In genomic region chr22:42949159-42949558, GRCh38 we compare ENCODE assay signal across 13 cellular contexts.
DNase-seq lines count a peak whose midpoint lies in the region; FAIRE-seq and TF ChIP-seq lines count a peak whose summit lies in the region.
"Had no signal": no experiment of that assay in that cellular context is flagged by ENCODE, and none has a peak within 500 bp of the region (broad histone marks: within the 10 kb centered on the region; RNA-seq: fewer than 3 reads in every experiment).

No MANE protein-coding gene starts in this region.

- FAIRE-seq in bronchial epithelial cell (lab: Jason Lieb, UNC) = no peak
- FAIRE-seq: islet of Langerhans had no signal

- no peaks in the 10 kb centered on the region for H3K9me2 ChIP-seq in hepatocyte (replicated peaks; ENCODE audit: insufficient read depth)

- TF ChIP-seq POLR2A in suprapubic skin (IDR thresholded peaks at IDR 0.05) = no peak

- H4K20me1 ChIP-seq in hepatocyte (ENCODE audit: insufficient read depth, poor library complexity, severe bottlenecking) = peaks cover 19% of the 10 kb centered on the region

- no peak for TF ChIP-seq EP300 in suprapubic skin (IDR thresholded peaks at IDR 0.05)

- H3K27ac ChIP-seq in hepatocyte = peak overlapping the region; percentile 78
- H3K27ac ChIP-seq in suprapubic skin = no peak overlapping the region
- H3K27ac ChIP-seq: 22Rv1 had no signal

- in situ Hi-C loops in HAP-1 (cut with MboI; ENCODE audit: low sequenced_read_pairs) = no loop called here

- WGBS in hepatocyte (ENCODE audit: low lambda C conversion rate, missing lambda C conversion rate) = 95% methylated on average over 6 of the region's 6 CpGs
- 51% methylated on average over 6 of the region's 6 CpGs for WGBS in suprapubic skin

- DNase-seq in DMS 273 (lab: John Stamatoyannopoulos, UW; ENCODE audit: unreplicated experiment) (peak; percentile 19), DMS 273 treated with DMSO at 0.1 percent for 48 hours (lab: John Stamatoyannopoulos, UW) (no peak), bronchial epithelial cell (ENCODE audit: low read depth) (peak; percentile 70), hepatocyte (ENCODE audit: low spot score) (no peak), suprapubic skin (ENCODE audit: low spot score in 2 of 2) (peak; percentile 62 to 82), BE2C (no peak), HAP-1 (ENCODE audit: low spot score in 2 of 2) (no peak)
- DNase-seq in activated CD4-positive, CD25-positive, alpha-beta regulatory T cell (lab: John Stamatoyannopoulos, UW) = no peak
- DNase-seq: activated T-cell treated with anti-CD3 and anti-CD28 coated beads, Interleukin-2, amount 50 U/mL, for 4 hours; NK-92 treated with Interleukin-12 subunit alpha and Interleukin-12 subunit beta, amount 100 ng/mL, for 24 hours; retina had no signal

- no peak for TF ChIP-seq CTCF in bronchial epithelial cell (IDR thresholded peaks at IDR 0.05; ENCODE audit: insufficient read depth, low read length, severe bottlenecking)
- no peak for TF ChIP-seq CTCF in hepatocyte (IDR thresholded peaks at IDR 0.05; ENCODE audit: poor library complexity)
- TF ChIP-seq CTCF in suprapubic skin (IDR thresholded peaks at IDR 0.05) = no peak
- no peak for TF ChIP-seq CTCF in BE2C (IDR thresholded peaks at IDR 0.05; ENCODE audit: low read depth, low read length)

- H3K27me3 ChIP-seq in bronchial epithelial cell (ENCODE audit: control insufficient read depth, insufficient read depth, low read length) (no peaks in the 10 kb centered on the region), hepatocyte (no peaks in the 10 kb centered on the region), suprapubic skin (no peaks in the 10 kb centered on the region), BE2C (no peaks in the 10 kb centered on the region), HAP-1 (ENCODE audit: low read depth) (no peaks in the 10 kb centered on the region)

- H2AFZ ChIP-seq in hepatocyte = no peak overlapping the region

- H3K4me3 ChIP-seq in bronchial epithelial cell (ENCODE audit: low read depth, low read length) (no peak overlapping the region), hepatocyte (no peak overlapping the region), suprapubic skin (no peak overlapping the region), BE2C (ENCODE audit: low read depth, low read length) (no peak overlapping the region), HAP-1 (no peak overlapping the region)

- H3K9me3 ChIP-seq in hepatocyte (ENCODE audit: low read depth) = no peaks in the 10 kb centered on the region
- H3K9me3 ChIP-seq in suprapubic skin = no peaks in the 10 kb centered on the region
- no peaks in the 10 kb centered on the region for H3K9me3 ChIP-seq in BE2C
- no peaks in the 10 kb centered on the region for H3K9me3 ChIP-seq in HAP-1

- H3K4me1 ChIP-seq in hepatocyte (ENCODE audit: insufficient read depth) (peaks cover 64% of the 10 kb centered on the region), suprapubic skin (peaks cover 58% of the 10 kb centered on the region), BE2C (peaks cover 6% of the 10 kb centered on the region), HAP-1 (peaks cover 9% of the 10 kb centered on the region; the same call in 1 of the 2 replicates)

- peaks cover 97% of the 10 kb centered on the region for H3K79me2 ChIP-seq in hepatocyte

- no peak overlapping the region for H3K4me2 ChIP-seq in hepatocyte

- no peaks in the 10 kb centered on the region for H3K36me3 ChIP-seq in bronchial epithelial cell (ENCODE audit: control insufficient read depth, insufficient read depth, low read length)
- H3K36me3 ChIP-seq in hepatocyte (replicated peaks; ENCODE audit: insufficient read depth, low read depth) = no peaks in the 10 kb centered on the region
- H3K36me3 ChIP-seq in suprapubic skin = no peaks in the 10 kb centered on the region
- H3K36me3 ChIP-seq in BE2C = peaks cover 4% of the 10 kb centered on the region; the same call in 1 of the 2 replicates
- H3K36me3 ChIP-seq in HAP-1 (replicated peaks) = no peaks in the 10 kb centered on the region

Comparison
In these comparisons a context has a peak if more than half of its experiments do, and no peak if none do; other contexts are left out.
1. DNase-seq: peak in DMS 273 (single experiment), bronchial epithelial cell (single experiment) and suprapubic skin (2 of 2); none in DMS 273 treated with DMSO at 0.1 percent for 48 hours (single experiment), hepatocyte (single experiment), BE2C (single experiment), HAP-1 (0 of 2) and activated CD4-positive, CD25-positive, alpha-beta regulatory T cell (0 of 4).